In the genomic region with DNA sequence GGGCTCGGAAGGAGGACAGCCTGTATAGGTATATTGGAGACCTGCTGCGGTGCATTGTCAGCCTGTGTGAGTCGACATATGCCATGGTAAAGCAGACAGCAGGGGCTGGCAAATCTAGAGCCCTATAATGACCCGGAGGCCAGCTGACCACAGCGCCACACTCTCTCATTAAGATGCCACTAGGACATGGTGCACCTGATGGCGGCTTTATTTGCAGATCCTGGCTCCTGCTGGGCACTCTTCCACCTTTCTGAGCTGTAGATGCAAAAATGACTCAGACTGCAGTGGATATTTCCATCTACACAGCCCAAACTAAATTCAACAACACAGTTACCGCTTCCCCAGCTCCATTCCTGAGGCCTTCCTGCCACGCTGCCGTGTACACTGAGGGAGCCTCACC, we compare ENCODE assay signal across 24 cellular contexts.
"Had no signal": no experiment of that assay in that cellular context is flagged by ENCODE, and none has a peak within 500 bp of the region (broad histone marks: within the 10 kb centered on the region; RNA-seq: fewer than 3 reads in every experiment).

No MANE protein-coding gene starts in this region.

- ATAC-seq: activated CD4-positive, alpha-beta T cell treated with anti-CD3 and anti-CD28 coated beads for 36 hours; foreskin keratinocyte; heart left ventricle; left colon; naive thymus-derived CD8-positive, alpha-beta T cell; stimulated activated naive B cell treated with anti-CD40 and anti-IgM and Interleukin-4, amounts not matched to agents 10 μg/mL and 1 μg/mL and 100 μg/mL, for 72 hours had no signal

- DNase-seq: activated CD4-positive, alpha-beta T cell treated with anti-CD3 and anti-CD28 coated beads for 36 hours; activated CD4-positive, CD25-positive, alpha-beta regulatory T cell; activated CD8-positive, alpha-beta memory T cell treated with anti-CD3 and anti-CD28 coated beads for 24 hours; activated effector memory CD4-positive, alpha-beta T cell treated with anti-CD3 and anti-CD28 coated beads, Interleukin-2, amount 50 U/mL, for 16 hours; activated naive CD4-positive, alpha-beta T cell treated with anti-CD3 and anti-CD28 coated beads, Interleukin-2, amount 10 ng/mL, durations not matched to agents 7 days and 5 days; activated naive CD8-positive, alpha-beta T cell treated with anti-CD3 and anti-CD28 coated beads, Interleukin-2, amount 10 ng/mL, durations not matched to agents 7 days and 5 days; dermis blood vessel endothelial cell; effector CD4-positive, alpha-beta T cell; foreskin keratinocyte; heart left ventricle; hypothalamus; immature natural killer cell; kidney; left colon; mammary epithelial cell; naive thymus-derived CD8-positive, alpha-beta T cell; stimulated activated CD4-positive, alpha-beta T cell treated with anti-CD3 and anti-CD28 coated beads, Interleukin-2, amount 100 ng/mL, for 24 hours; stimulated activated naive B cell treated with anti-CD40 and anti-IgM and Interleukin-4, amounts not matched to agents 10 μg/mL and 1 μg/mL and 100 μg/mL, for 72 hours; transverse colon had no signal

- H3K27ac Mint-ChIP-seq: activated naive CD4-positive, alpha-beta T cell treated with anti-CD3 and anti-CD28 coated beads, Interleukin-2, amount 10 ng/mL, durations not matched to agents 7 days and 5 days; activated naive CD8-positive, alpha-beta T cell treated with anti-CD3 and anti-CD28 coated beads, Interleukin-2, amount 10 ng/mL, durations not matched to agents 7 days and 5 days; immature natural killer cell; mesothelial cell of epicardium; stimulated activated naive B cell treated with anti-CD40 and anti-IgM and Interleukin-4, amounts not matched to agents 10 μg/mL and 1 μg/mL and 100 μg/mL, for 72 hours had no signal

- H3K4me2 ChIP-seq: smooth muscle cell had no signal

- H3K4me1 ChIP-seq: foreskin keratinocyte, transverse colon had no signal

- H3K4me3 ChIP-seq: esophagus muscularis mucosa, heart left ventricle, right atrium auricular region, smooth muscle cell, transverse colon had no signal

- H3K4me3 Mint-ChIP-seq: activated CD4-positive, alpha-beta T cell treated with anti-CD3 and anti-CD28 coated beads for 36 hours; activated naive CD4-positive, alpha-beta T cell treated with anti-CD3 and anti-CD28 coated beads, Interleukin-2, amount 10 ng/mL, durations not matched to agents 7 days and 5 days; activated naive CD8-positive, alpha-beta T cell treated with anti-CD3 and anti-CD28 coated beads, Interleukin-2, amount 10 ng/mL, durations not matched to agents 7 days and 5 days; immature natural killer cell; mesothelial cell of epicardium; neural crest cell; stimulated activated naive B cell treated with anti-CD40 and anti-IgM and Interleukin-4, amounts not matched to agents 10 μg/mL and 1 μg/mL and 100 μg/mL, for 72 hours had no signal

- H3K36me3 ChIP-seq: esophagus muscularis mucosa, heart left ventricle, right atrium auricular region, transverse colon had no signal

- H3K27me3 ChIP-seq: esophagus muscularis mucosa, heart left ventricle, right atrium auricular region, transverse colon had no signal

- H3K36me3 Mint-ChIP-seq: activated naive CD4-positive, alpha-beta T cell treated with anti-CD3 and anti-CD28 coated beads, Interleukin-2, amount 10 ng/mL, durations not matched to agents 7 days and 5 days; activated naive CD8-positive, alpha-beta T cell treated with anti-CD3 and anti-CD28 coated beads, Interleukin-2, amount 10 ng/mL, durations not matched to agents 7 days and 5 days; mesothelial cell of epicardium; naive thymus-derived CD8-positive, alpha-beta T cell; stimulated activated naive B cell treated with anti-CD40 and anti-IgM and Interleukin-4, amounts not matched to agents 10 μg/mL and 1 μg/mL and 100 μg/mL, for 72 hours had no signal

- H3K27me3 Mint-ChIP-seq: activated CD4-positive, alpha-beta T cell treated with anti-CD3 and anti-CD28 coated beads for 36 hours; activated naive CD4-positive, alpha-beta T cell treated with anti-CD3 and anti-CD28 coated beads, Interleukin-2, amount 10 ng/mL, durations not matched to agents 7 days and 5 days; activated naive CD8-positive, alpha-beta T cell treated with anti-CD3 and anti-CD28 coated beads, Interleukin-2, amount 10 ng/mL, durations not matched to agents 7 days and 5 days; naive thymus-derived CD8-positive, alpha-beta T cell had no signal

- H3K27ac ChIP-seq: esophagus muscularis mucosa, foreskin keratinocyte, heart left ventricle, right atrium auricular region, transverse colon had no signal

- H3K9me3 ChIP-seq: esophagus muscularis mucosa, heart left ventricle, right atrium auricular region, transverse colon had no signal

- H3K9me3 Mint-ChIP-seq: activated naive CD4-positive, alpha-beta T cell treated with anti-CD3 and anti-CD28 coated beads, Interleukin-2, amount 10 ng/mL, durations not matched to agents 7 days and 5 days; activated naive CD8-positive, alpha-beta T cell treated with anti-CD3 and anti-CD28 coated beads, Interleukin-2, amount 10 ng/mL, durations not matched to agents 7 days and 5 days; immature natural killer cell; mesothelial cell of epicardium; naive thymus-derived CD8-positive, alpha-beta T cell; neural crest cell; stimulated activated naive B cell treated with anti-CD40 and anti-IgM and Interleukin-4, amounts not matched to agents 10 μg/mL and 1 μg/mL and 100 μg/mL, for 72 hours had no signal
